Comparison of ENCODE assay signal across 17 cellular contexts in genomic region chr14:24607635-24608492, GRCh38. TPM values are rescaled to one million over a fixed set of nuclear protein-coding genes. Genes with fewer than 3 reads are reported as not detected.
DNase-seq lines count a peak whose midpoint lies in the region; ATAC-seq, FAIRE-seq and TF ChIP-seq lines count a peak whose summit lies in the region.
"Had no signal": no experiment of that assay in that cellular context is flagged by ENCODE, and none has a peak within 500 bp of the region (broad histone marks: within the 10 kb centered on the region; RNA-seq: fewer than 3 reads in every experiment).

No MANE protein-coding gene starts in this region.

- FAIRE-seq in D721Med (lab: Jason Lieb, UNC): no peak

- TF ChIP-seq CTCF in D721Med (IDR thresholded peaks at IDR 0.05; ENCODE audit: insufficient read depth, missing control alignments): no peak

- no peaks in the 10 kb centered on the region for H3K36me3 Mint-ChIP-seq in activated T-cell treated with anti-CD3 and anti-CD28 coated beads, Interleukin-2, amount 50 U/mL, for 72 hours (ENCODE audit: insufficient read depth in 2 of 2)
- peaks cover 28% of the 10 kb centered on the region for H3K36me3 Mint-ChIP-seq in activated naive CD8-positive, alpha-beta T cell treated with anti-CD3 and anti-CD28 coated beads for 36 hours
- H3K36me3 Mint-ChIP-seq in stimulated activated naive B cell treated with anti-CD40 and anti-IgM and Interleukin-4, amounts not matched to agents 10 μg/mL and 1 μg/mL and 100 μg/mL, for 72 hours: peaks cover 3 to 4% of the 10 kb centered on the region in 2 donors

- peak overlapping the region; percentile 76 for H3K27ac Mint-ChIP-seq in activated T-cell treated with anti-CD3 and anti-CD28 coated beads, Interleukin-2, amount 50 U/mL, for 72 hours
- peak overlapping the region; percentile 88 for H3K27ac Mint-ChIP-seq in activated naive CD8-positive, alpha-beta T cell treated with anti-CD3 and anti-CD28 coated beads for 36 hours
- peak overlapping the region; percentile 56 for H3K27ac Mint-ChIP-seq in stimulated activated naive B cell treated with anti-CD40 and anti-IgM and Interleukin-4, amounts not matched to agents 10 μg/mL and 1 μg/mL and 100 μg/mL, for 72 hours
- H3K27ac Mint-ChIP-seq: progenitor cell of endocrine pancreas had no signal

- no peak for DNase-seq in activated T-cell treated with anti-CD3 and anti-CD28 coated beads, Interleukin-2, amount 50 U/mL, for 72 hours
- no peak for DNase-seq in activated T-cell treated with anti-CD3 and anti-CD28 coated beads, Interleukin-2, amount 50 U/mL, for 48 hours
- DNase-seq in NOMO-1 (lab: John Stamatoyannopoulos, UW; ENCODE audit: unreplicated experiment in 2 of 2) (peak; percentile 34 to 52), D721Med (ENCODE audit: insufficient read length, low spot score) (no peak), SK-N-DZ (ENCODE audit: low spot score) (no peak)
- DNase-seq in activated naive CD8-positive, alpha-beta T cell treated with anti-CD3 and anti-CD28 coated beads for 36 hours: no peak
- DNase-seq in stimulated activated naive B cell treated with anti-CD40 and anti-IgM and Interleukin-4, amounts not matched to agents 10 μg/mL and 1 μg/mL and 100 μg/mL, for 72 hours: no peak
- no peak for DNase-seq in stimulated activated CD4-positive, alpha-beta T cell treated with anti-CD3 and anti-CD28 coated beads, Interleukin-4, amount 100 ng/mL, for 1 hour
- DNase-seq: activated gamma-delta T cell; effector CD8-positive, alpha-beta T cell; left cardiac atrium; NCI-H2081 treated with DMSO at 0.1 percent for 48 hours; NCI-H526 had no signal

- no peaks in the 10 kb centered on the region for H3K9me3 Mint-ChIP-seq in activated T-cell treated with anti-CD3 and anti-CD28 coated beads, Interleukin-2, amount 50 U/mL, for 72 hours
- H3K9me3 Mint-ChIP-seq in activated naive CD8-positive, alpha-beta T cell treated with anti-CD3 and anti-CD28 coated beads for 36 hours: peaks cover 11% of the 10 kb centered on the region
- H3K9me3 Mint-ChIP-seq in stimulated activated naive B cell treated with anti-CD40 and anti-IgM and Interleukin-4, amounts not matched to agents 10 μg/mL and 1 μg/mL and 100 μg/mL, for 72 hours: peaks cover 0 to 3% of the 10 kb centered on the region in 2 donors

- H3K27me3 Mint-ChIP-seq in activated T-cell treated with anti-CD3 and anti-CD28 coated beads, Interleukin-2, amount 50 U/mL, for 72 hours (ENCODE audit: low read depth): no peaks in the 10 kb centered on the region
- no peaks in the 10 kb centered on the region for H3K27me3 Mint-ChIP-seq in activated naive CD8-positive, alpha-beta T cell treated with anti-CD3 and anti-CD28 coated beads for 36 hours
- H3K27me3 Mint-ChIP-seq in stimulated activated naive B cell treated with anti-CD40 and anti-IgM and Interleukin-4, amounts not matched to agents 10 μg/mL and 1 μg/mL and 100 μg/mL, for 72 hours: peaks cover 0 to 6% of the 10 kb centered on the region in 2 donors
- H3K27me3 Mint-ChIP-seq: progenitor cell of endocrine pancreas had no signal

- H3K4me1 Mint-ChIP-seq in activated T-cell treated with anti-CD3 and anti-CD28 coated beads, Interleukin-2, amount 50 U/mL, for 72 hours (ENCODE audit: low read depth): peaks cover 73% of the 10 kb centered on the region
- H3K4me1 Mint-ChIP-seq in activated naive CD8-positive, alpha-beta T cell treated with anti-CD3 and anti-CD28 coated beads for 36 hours: peaks cover 66% of the 10 kb centered on the region
- H3K4me1 Mint-ChIP-seq in stimulated activated naive B cell treated with anti-CD40 and anti-IgM and Interleukin-4, amounts not matched to agents 10 μg/mL and 1 μg/mL and 100 μg/mL, for 72 hours: peaks cover 31 to 52% of the 10 kb centered on the region in 2 donors

- ATAC-seq in activated T-cell treated with anti-CD3 and anti-CD28 coated beads, Interleukin-2, amount 50 U/mL, for 72 hours (replicated peaks in 1 of 2): no peak
- ATAC-seq in stimulated activated naive B cell treated with anti-CD40 and anti-IgM and Interleukin-4, amounts not matched to agents 10 μg/mL and 1 μg/mL and 100 μg/mL, for 72 hours (replicated peaks): peak; percentile 47 to 51
- ATAC-seq: left cardiac atrium had no signal

- H3K4me3 Mint-ChIP-seq in activated T-cell treated with anti-CD3 and anti-CD28 coated beads, Interleukin-2, amount 50 U/mL, for 72 hours: peak overlapping the region; percentile 79 to 90
- peak overlapping the region; percentile 75 for H3K4me3 Mint-ChIP-seq in activated naive CD8-positive, alpha-beta T cell treated with anti-CD3 and anti-CD28 coated beads for 36 hours
- H3K4me3 Mint-ChIP-seq in stimulated activated naive B cell treated with anti-CD40 and anti-IgM and Interleukin-4, amounts not matched to agents 10 μg/mL and 1 μg/mL and 100 μg/mL, for 72 hours: no peak overlapping the region

RNA-seq across cellular contexts. Expression of gene GZMH, which starts 1.6 kb away (rescaled TPM):
- 10 to 100 TPM; 32.3 to 74.2 TPM for total RNA-seq in activated T-cell treated with anti-CD3 and anti-CD28 coated beads, Interleukin-2, amount 50 U/mL, for 72 hours
- 10 to 100 TPM; 48.1 to 51.4 TPM for total RNA-seq in activated naive CD8-positive, alpha-beta T cell treated with anti-CD3 and anti-CD28 coated beads for 36 hours
- not detected in 2 replicates for polyA plus RNA-seq in SK-N-DZ (2014; cell fraction: cytosol; rRNA removed)
- not detected in 2 replicates for polyA plus RNA-seq in SK-N-DZ (2014; cell fraction: nucleus; rRNA removed)
- total RNA-seq: bronchial epithelial cell, progenitor cell of endocrine pancreas, RPMI7951 had no signal

RNA-seq across cellular contexts. Expression of gene GZMB, which starts 26.1 kb away (rescaled TPM):
- 1,000 to 10,000 TPM; 2,205 to 2,852 TPM for total RNA-seq in activated T-cell treated with anti-CD3 and anti-CD28 coated beads, Interleukin-2, amount 50 U/mL, for 72 hours
- total RNA-seq in activated naive CD8-positive, alpha-beta T cell treated with anti-CD3 and anti-CD28 coated beads for 36 hours: 1,000 to 10,000 TPM; 1,271 to 1,284 TPM
- not detected in 2 replicates for polyA plus RNA-seq in SK-N-DZ (2014; cell fraction: cytosol; rRNA removed)
- polyA plus RNA-seq in SK-N-DZ (2014; cell fraction: nucleus; rRNA removed): not detected in 2 replicates
- total RNA-seq: bronchial epithelial cell, progenitor cell of endocrine pancreas, RPMI7951 had no signal

RNA-seq across cellular contexts. Expression of gene CTSG, which starts 31.8 kb away (rescaled TPM):
- not detected for total RNA-seq in activated T-cell treated with anti-CD3 and anti-CD28 coated beads, Interleukin-2, amount 50 U/mL, for 72 hours
- total RNA-seq in activated naive CD8-positive, alpha-beta T cell treated with anti-CD3 and anti-CD28 coated beads for 36 hours: not detected
- polyA plus RNA-seq in SK-N-DZ (2014; cell fraction: cytosol; rRNA removed): not detected in 2 replicates
- polyA plus RNA-seq in SK-N-DZ (2014; cell fraction: nucleus; rRNA removed): not detected in 2 replicates
- total RNA-seq: bronchial epithelial cell; progenitor cell of endocrine pancreas; RPMI7951; T-helper 1 cell treated with Interleukin-12 subunit alpha and Interleukin-12 subunit beta and Interleukin-4 antibody, amounts not matched to agents 30 ng/mL and 1 ng/mL, for 36 hours had no signal

Comparison
In these comparisons a context has a peak if more than half of its experiments do, and no peak if none do; other contexts are left out.
1. ATAC-seq: peak in stimulated activated naive B cell treated with anti-CD40 and anti-IgM and Interleukin-4, amounts not matched to agents 10 μg/mL and 1 μg/mL and 100 μg/mL, for 72 hours (2 of 2); none in activated T-cell treated with anti-CD3 and anti-CD28 coated beads, Interleukin-2, amount 50 U/mL, for 72 hours (0 of 2).
2. DNase-seq: peak in NOMO-1 (2 of 2); none in activated T-cell treated with anti-CD3 and anti-CD28 coated beads, Interleukin-2, amount 50 U/mL, for 72 hours (0 of 2), activated T-cell treated with anti-CD3 and anti-CD28 coated beads, Interleukin-2, amount 50 U/mL, for 48 hours (0 of 2), activated naive CD8-positive, alpha-beta T cell treated with anti-CD3 and anti-CD28 coated beads for 36 hours (single experiment), stimulated activated naive B cell treated with anti-CD40 and anti-IgM and Interleukin-4, amounts not matched to agents 10 μg/mL and 1 μg/mL and 100 μg/mL, for 72 hours (single experiment), D721Med (single experiment), stimulated activated CD4-positive, alpha-beta T cell treated with anti-CD3 and anti-CD28 coated beads, Interleukin-4, amount 100 ng/mL, for 1 hour (single experiment) and SK-N-DZ (single experiment).
3. H3K4me3 Mint-ChIP-seq: peak in activated T-cell treated with anti-CD3 and anti-CD28 coated beads, Interleukin-2, amount 50 U/mL, for 72 hours (2 of 2) and activated naive CD8-positive, alpha-beta T cell treated with anti-CD3 and anti-CD28 coated beads for 36 hours (single experiment); none in stimulated activated naive B cell treated with anti-CD40 and anti-IgM and Interleukin-4, amounts not matched to agents 10 μg/mL and 1 μg/mL and 100 μg/mL, for 72 hours (0 of 2).
4. Peak in every context shown above with its lines, with median percentiles within 50 percentile points of each other: H3K27ac Mint-ChIP-seq.